Comparison of ENCODE assay signal across 8 cellular contexts in the genomic region with DNA sequence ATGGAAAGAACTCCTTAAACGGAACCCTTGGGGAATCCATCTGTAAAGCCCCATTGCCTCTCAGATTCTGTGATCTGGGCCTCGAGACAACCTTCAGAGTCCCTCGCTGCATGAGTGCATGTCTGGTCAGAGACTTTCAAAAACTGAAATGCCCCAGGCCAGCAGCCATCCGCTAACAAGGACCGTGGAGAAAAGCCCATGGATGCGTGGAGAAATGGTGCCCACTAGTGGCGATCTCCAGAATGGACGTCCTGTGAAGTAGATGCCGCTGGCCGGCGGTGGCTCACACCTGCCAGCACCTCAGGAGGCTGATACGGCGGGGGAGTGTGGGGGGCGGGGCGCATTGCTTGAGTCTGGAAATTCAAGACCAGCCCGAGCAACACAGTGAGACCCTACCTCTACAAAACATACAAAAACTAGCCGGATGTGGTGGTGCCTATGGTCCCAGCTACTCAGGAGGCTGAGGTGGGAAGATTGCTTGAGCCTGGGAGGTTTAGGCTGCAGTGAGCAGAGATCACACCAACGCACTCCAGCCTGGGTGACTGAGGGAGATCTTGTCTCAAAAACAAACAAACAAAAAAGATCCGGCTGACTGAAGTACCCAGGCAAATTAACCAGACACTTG. TPM values are rescaled to one million over a fixed set of nuclear protein-coding genes. Genes with fewer than 3 reads are reported as not detected.
DNase-seq lines count a peak whose midpoint lies in the region; ATAC-seq and TF ChIP-seq lines count a peak whose summit lies in the region.

No MANE protein-coding gene starts in this region.

- TF ChIP-seq RAD21 in liver (IDR thresholded peaks at IDR 0.05): peak; percentile 100

- no peaks in the 10 kb centered on the region for H3K9me3 Mint-ChIP-seq in chondrocyte (ENCODE audit: low read depth)

- H3K4me3 Mint-ChIP-seq in chondrocyte (ENCODE audit: unreplicated experiment): no peak overlapping the region

- no peak overlapping the region for H3K9ac ChIP-seq in liver (ENCODE audit: low read depth in 1 of 2, low read length in 2 of 2)

- peaks cover 17 to 27% (median 21%) of the 10 kb centered on the region in 4 donors for H3K4me1 ChIP-seq in liver (ENCODE audit: control insufficient read depth in 4 of 4, insufficient read depth in 4 of 4, low read length in 3 of 4)

- no peak overlapping the region for H3K4me3 ChIP-seq in liver (ENCODE audit: low read depth in 1 of 3, low read length in 3 of 3)

- no peaks in the 10 kb centered on the region for H3K9me3 ChIP-seq in liver (ENCODE audit: control insufficient read depth in 4 of 4, low read length in 3 of 4)

- H3K27ac ChIP-seq in liver (ENCODE audit: low read depth in 1 of 2, low read length in 2 of 2): no peak overlapping the region

- no peaks in the 10 kb centered on the region for H3K36me3 ChIP-seq in liver (ENCODE audit: control insufficient read depth in 4 of 4, insufficient read depth in 3 of 4, low read depth in 1 of 4, low read length in 3 of 4)

- peak; percentile 95 for TF ChIP-seq CTCF in chondrocyte (IDR thresholded peaks at IDR 0.05)
- peak; percentile 97 for TF ChIP-seq CTCF in liver (IDR thresholded peaks at IDR 0.05; ENCODE audit: low read depth, low read length, missing input control)

- no peaks in the 10 kb centered on the region for H3K36me3 Mint-ChIP-seq in chondrocyte (ENCODE audit: low read depth)

- H3K27ac Mint-ChIP-seq in chondrocyte (ENCODE audit: unreplicated experiment): no peak overlapping the region

- no peaks in the 10 kb centered on the region for H3K27me3 ChIP-seq in liver (ENCODE audit: control insufficient read depth in 4 of 4, insufficient read depth in 4 of 4, low read length in 3 of 4)

- WGBS in liver: 5% methylated on average over 19 of the region's 19 CpGs

- peak; percentile 88 for DNase-seq in AG08396 (ENCODE audit: low spot score)
- peak; percentile 79 for DNase-seq in NCI-H460 (ENCODE audit: extremely low read depth, low read depth)
- DNase-seq in activated CD4-positive, alpha-beta T cell treated with anti-CD3 and anti-CD28 coated beads for 48 hours: peak; percentile 92
- no peak for DNase-seq in chondrocyte (ENCODE audit: low spot score)
- DNase-seq in stimulated activated CD4-positive, alpha-beta T cell treated with anti-CD3 and anti-CD28 coated beads, TNF-alpha, amount 100 ng/mL, for 1 hour (ENCODE audit: low read depth in 3 of 3, low spot score in 1 of 3): peak; percentile 63 to 80 (median 74)

- H3K27me3 Mint-ChIP-seq in chondrocyte (ENCODE audit: low read depth): no peaks in the 10 kb centered on the region

- peak; percentile 68 for ATAC-seq in GM18520 (IDR thresholded peaks at IDR 0.05; ENCODE audit: unreplicated experiment)
- ATAC-seq in HG03196 (IDR thresholded peaks at IDR 0.05; ENCODE audit: unreplicated experiment): peak; percentile 79

- H3K4me1 Mint-ChIP-seq in chondrocyte (ENCODE audit: low read depth): peaks cover 15% of the 10 kb centered on the region

TF ChIP-seq in liver, 16 proteins besides CTCF, POLR2A, EP300 and RAD21:
- TF ChIP-seq, protein P1, sequence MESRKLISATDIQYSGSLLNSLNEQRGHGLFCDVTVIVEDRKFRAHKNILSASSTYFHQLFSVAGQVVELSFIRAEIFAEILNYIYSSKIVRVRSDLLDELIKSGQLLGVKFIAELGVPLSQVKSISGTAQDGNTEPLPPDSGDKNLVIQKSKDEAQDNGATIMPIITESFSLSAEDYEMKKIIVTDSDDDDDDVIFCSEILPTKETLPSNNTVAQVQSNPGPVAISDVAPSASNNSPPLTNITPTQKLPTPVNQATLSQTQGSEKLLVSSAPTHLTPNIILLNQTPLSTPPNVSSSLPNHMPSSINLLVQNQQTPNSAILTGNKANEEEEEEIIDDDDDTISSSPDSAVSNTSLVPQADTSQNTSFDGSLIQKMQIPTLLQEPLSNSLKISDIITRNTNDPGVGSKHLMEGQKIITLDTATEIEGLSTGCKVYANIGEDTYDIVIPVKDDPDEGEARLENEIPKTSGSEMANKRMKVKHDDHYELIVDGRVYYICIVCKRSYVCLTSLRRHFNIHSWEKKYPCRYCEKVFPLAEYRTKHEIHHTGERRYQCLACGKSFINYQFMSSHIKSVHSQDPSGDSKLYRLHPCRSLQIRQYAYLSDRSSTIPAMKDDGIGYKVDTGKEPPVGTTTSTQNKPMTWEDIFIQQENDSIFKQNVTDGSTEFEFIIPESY (IDR thresholded peaks at IDR 0.05): no peak
- TF ChIP-seq, protein P2, sequence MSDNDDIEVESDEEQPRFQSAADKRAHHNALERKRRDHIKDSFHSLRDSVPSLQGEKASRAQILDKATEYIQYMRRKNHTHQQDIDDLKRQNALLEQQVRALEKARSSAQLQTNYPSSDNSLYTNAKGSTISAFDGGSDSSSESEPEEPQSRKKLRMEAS (IDR thresholded peaks at IDR 0.05): no peak
- peak in 1 of 2 donors; percentile 14 for TF ChIP-seq RXRA (IDR thresholded peaks at IDR 0.05)
- TF ChIP-seq HNF4A (conservative IDR thresholded peaks at IDR 0.05): peak in 1 of 2 donors; percentile 20
- TF ChIP-seq YY1 (IDR thresholded peaks at IDR 0.05): peak; percentile 41
- no peak for TF ChIP-seq GABPA (IDR thresholded peaks at IDR 0.05 in 1 of 2, conservative IDR thresholded peaks at IDR 0.05 in 1 of 2)
- TF ChIP-seq FOXA2 (IDR thresholded peaks at IDR 0.05): no peak
- TF ChIP-seq NR2F2 (IDR thresholded peaks at IDR 0.05): no peak
- TF ChIP-seq, protein P3, sequence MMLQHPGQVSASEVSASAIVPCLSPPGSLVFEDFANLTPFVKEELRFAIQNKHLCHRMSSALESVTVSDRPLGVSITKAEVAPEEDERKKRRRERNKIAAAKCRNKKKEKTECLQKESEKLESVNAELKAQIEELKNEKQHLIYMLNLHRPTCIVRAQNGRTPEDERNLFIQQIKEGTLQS (IDR thresholded peaks at IDR 0.05): no peak
- no peak for TF ChIP-seq TAF1 (conservative IDR thresholded peaks at IDR 0.05)
- TF ChIP-seq FOXA1 (IDR thresholded peaks at IDR 0.05): peak; percentile 30
- TF ChIP-seq JUND (IDR thresholded peaks at IDR 0.05): no peak
- TF ChIP-seq HNF4G (IDR thresholded peaks at IDR 0.05): no peak
TF ChIP-seq in liver: peak in this region for 4.

RNA-seq across cellular contexts. Expression of a gene that starts 7.9 kb away (rescaled TPM):
- 25.3 and 29.6 TPM in 2 replicates for total RNA-seq in NCI-H460 (2014; rRNA removed; shearing (Covaris generic))
- 59.6 and 74.5 TPM in 2 replicates for polyA plus RNA-seq in NCI-H460 (2014; cell fraction: nucleus; rRNA removed)
- total RNA-seq in chondrocyte (69.0 to 83.0 TPM (median 78.0 TPM) in 3 replicates), liver (10 to 100 TPM; 34.1 to 38.7 TPM)
- polyA plus RNA-seq in liver: 10 to 100 TPM; 23.0 to 27.5 TPM

RNA-seq across cellular contexts. Expression of a gene that starts 47.8 kb away (rescaled TPM):
- total RNA-seq in NCI-H460 (2014; rRNA removed; shearing (Covaris generic)): not detected in 2 replicates
- not detected in 2 replicates for polyA plus RNA-seq in NCI-H460 (2014; cell fraction: nucleus; rRNA removed)
- total RNA-seq in chondrocyte (not detected in 3 replicates), liver (not detected)
- polyA plus RNA-seq in liver: not detected

RNA-seq across cellular contexts. Expression of a gene that starts 54.6 kb away (rescaled TPM):
- total RNA-seq in NCI-H460 (2014; rRNA removed; shearing (Covaris generic)): 22.2 and 27.2 TPM in 2 replicates
- 58.2 and 77.0 TPM in 2 replicates for polyA plus RNA-seq in NCI-H460 (2014; cell fraction: nucleus; rRNA removed)
- total RNA-seq in chondrocyte (44.4 to 48.7 TPM (median 46.2 TPM) in 3 replicates), liver (10 to 100 TPM; 12.0 to 22.3 TPM)
- polyA plus RNA-seq in liver: 10 to 100 TPM; 11.0 to 26.5 TPM
